In the genomic region with DNA sequence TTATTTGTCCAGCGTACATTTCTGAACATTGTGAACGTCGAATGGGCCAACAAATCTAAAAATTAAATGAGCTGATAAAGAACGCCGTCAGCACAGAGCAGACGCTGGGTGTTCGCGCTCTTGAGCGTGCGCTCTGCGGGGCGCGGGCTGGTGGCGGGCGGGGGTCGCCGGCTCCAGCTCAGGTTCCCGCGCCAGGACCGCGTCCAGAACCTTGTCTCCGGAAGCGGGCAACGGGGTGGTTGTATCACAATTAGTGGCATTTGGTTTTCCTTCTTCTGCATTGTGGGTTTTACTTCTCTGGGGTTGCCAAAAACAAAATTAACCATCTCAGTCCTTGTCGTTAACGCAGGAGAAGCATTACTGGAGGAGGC, we compare ENCODE assay signal across 14 cellular contexts. TPM values are rescaled to one million over a fixed set of nuclear protein-coding genes. Genes with fewer than 3 reads are reported as not detected.
DNase-seq lines count a peak whose midpoint lies in the region; ATAC-seq and TF ChIP-seq lines count a peak whose summit lies in the region.
"Had no signal": no experiment of that assay in that cellular context is flagged by ENCODE, and none has a peak within 500 bp of the region (broad histone marks: within the 10 kb centered on the region; RNA-seq: fewer than 3 reads in every experiment).

No MANE protein-coding gene starts in this region.

- H3K4me3 ChIP-seq in esophagus (ENCODE audit: low read depth in 1 of 2, low read length in 2 of 2) (peak overlapping the region; percentile 49 to 71), smooth muscle cell (no peak overlapping the region)
- H3K4me3 ChIP-seq: colonic mucosa had no signal

- POLR2A ChIA-PET in T-cell (lab: Charles Lee): no interaction called here

- no peaks in the 10 kb centered on the region for H3K79me2 ChIP-seq in smooth muscle cell (ENCODE audit: low read depth)

- peaks cover 0 to 6% of the 10 kb centered on the region in 2 donors for H3K27me3 ChIP-seq in esophagus (ENCODE audit: control insufficient read depth in 1 of 2, insufficient read depth in 2 of 2, low read length in 2 of 2)
- no peaks in the 10 kb centered on the region for H3K27me3 ChIP-seq in smooth muscle cell (ENCODE audit: low read depth)

- peaks cover 4 to 20% of the 10 kb centered on the region in 2 donors for H3K4me1 ChIP-seq in esophagus (ENCODE audit: control insufficient read depth in 2 of 2, insufficient read depth in 2 of 2, low read length in 1 of 2)
- no peaks in the 10 kb centered on the region for H3K4me1 ChIP-seq in smooth muscle cell (ENCODE audit: low read depth)
- H3K4me1 ChIP-seq: colonic mucosa had no signal

- no peak overlapping the region for H3K4me2 ChIP-seq in smooth muscle cell

- H3K4me1 Mint-ChIP-seq in activated naive CD4-positive, alpha-beta T cell treated with anti-CD3 and anti-CD28 coated beads, Interleukin-2, amount 50 U/mL, for 24 hours: peaks cover 20% of the 10 kb centered on the region
- H3K4me1 Mint-ChIP-seq in T-cell: peaks cover 19 to 24% (median 23%) of the 10 kb centered on the region in 3 donors
- H3K4me1 Mint-ChIP-seq in stimulated activated naive CD8-positive, alpha-beta T cell treated with anti-CD3 and anti-CD28 coated beads, Interleukin-15, amount 100 ng/mL, for 72 hours: peaks cover 36% of the 10 kb centered on the region
- H3K4me1 Mint-ChIP-seq: H9 had no signal

- H3K9me3 ChIP-seq in esophagus (ENCODE audit: control insufficient read depth in 2 of 2, insufficient read depth in 1 of 2, low read depth in 1 of 2, low read length in 1 of 2) (peaks cover 0 to 8% of the 10 kb centered on the region in 2 donors), smooth muscle cell (replicated peaks; ENCODE audit: low read depth) (peaks cover 5% of the 10 kb centered on the region)
- H3K9me3 ChIP-seq: colonic mucosa had no signal

- H3K27me3 Mint-ChIP-seq in activated naive CD4-positive, alpha-beta T cell treated with anti-CD3 and anti-CD28 coated beads, Interleukin-2, amount 50 U/mL, for 24 hours: peaks cover 29% of the 10 kb centered on the region
- peaks cover 45 to 66% of the 10 kb centered on the region in 2 donors for H3K27me3 Mint-ChIP-seq in T-cell
- peaks cover 85% of the 10 kb centered on the region for H3K27me3 Mint-ChIP-seq in stimulated activated naive CD8-positive, alpha-beta T cell treated with anti-CD3 and anti-CD28 coated beads, Interleukin-15, amount 100 ng/mL, for 72 hours

- peak overlapping the region; percentile 79 for H3K4me3 Mint-ChIP-seq in activated naive CD4-positive, alpha-beta T cell treated with anti-CD3 and anti-CD28 coated beads, Interleukin-2, amount 50 U/mL, for 24 hours
- peak overlapping the region; percentile 68 to 78 (median 72) for H3K4me3 Mint-ChIP-seq in T-cell
- H3K4me3 Mint-ChIP-seq in stimulated activated naive CD8-positive, alpha-beta T cell treated with anti-CD3 and anti-CD28 coated beads, Interleukin-15, amount 100 ng/mL, for 72 hours: peak overlapping the region; percentile 87
- H3K4me3 Mint-ChIP-seq: activated B cell treated with CpG ODN at 0.5 μM for 24 hours, H9 had no signal

- no peaks in the 10 kb centered on the region for H3K9me3 Mint-ChIP-seq in activated naive CD4-positive, alpha-beta T cell treated with anti-CD3 and anti-CD28 coated beads, Interleukin-2, amount 50 U/mL, for 24 hours
- H3K9me3 Mint-ChIP-seq in activated naive CD4-positive, alpha-beta T cell treated with anti-CD3 and anti-CD28 coated beads, Interleukin-2, amount 50 U/mL, for 72 hours: no peaks in the 10 kb centered on the region
- no peaks in the 10 kb centered on the region for H3K9me3 Mint-ChIP-seq in T-cell
- no peaks in the 10 kb centered on the region for H3K9me3 Mint-ChIP-seq in stimulated activated naive CD8-positive, alpha-beta T cell treated with anti-CD3 and anti-CD28 coated beads, Interleukin-15, amount 100 ng/mL, for 72 hours
- H3K9me3 Mint-ChIP-seq: activated B cell treated with CpG ODN at 0.5 μM for 24 hours had no signal

- H3K27ac Mint-ChIP-seq in activated naive CD4-positive, alpha-beta T cell treated with anti-CD3 and anti-CD28 coated beads, Interleukin-2, amount 50 U/mL, for 24 hours: no peak overlapping the region
- no peak overlapping the region for H3K27ac Mint-ChIP-seq in activated naive CD4-positive, alpha-beta T cell treated with anti-CD3 and anti-CD28 coated beads, Interleukin-2, amount 50 U/mL, for 72 hours
- peak overlapping the region in 1 of 2 donors; percentile 25 for H3K27ac Mint-ChIP-seq in T-cell
- H3K27ac Mint-ChIP-seq in stimulated activated naive CD8-positive, alpha-beta T cell treated with anti-CD3 and anti-CD28 coated beads, Interleukin-15, amount 100 ng/mL, for 72 hours: no peak overlapping the region
- H3K27ac Mint-ChIP-seq: activated B cell treated with CpG ODN at 0.5 μM for 24 hours had no signal

- H4K20me1 ChIP-seq in smooth muscle cell (ENCODE audit: low read depth): no peaks in the 10 kb centered on the region

- DNase-seq in activated naive CD4-positive, alpha-beta T cell treated with anti-CD3 and anti-CD28 coated beads, Interleukin-2, amount 50 U/mL, for 72 hours (ENCODE audit: low spot score in 2 of 2): no peak
- DNase-seq in T-cell (no peak), smooth muscle cell (lab: John Stamatoyannopoulos, UW; ENCODE audit: unreplicated experiment) (no peak)
- DNase-seq in stimulated activated naive CD8-positive, alpha-beta T cell treated with anti-CD3 and anti-CD28 coated beads, Interleukin-15, amount 100 ng/mL, for 72 hours: no peak
- DNase-seq: activated B cell treated with CpG ODN at 0.5 μM for 24 hours; colonic mucosa; H9; MM.1S; stimulated activated CD4-positive, alpha-beta T cell treated with anti-CD3 and anti-CD28 coated beads, Interleukin-2, amount 100 ng/mL, for 24 hours had no signal

- no peaks in the 10 kb centered on the region for H3K36me3 Mint-ChIP-seq in activated naive CD4-positive, alpha-beta T cell treated with anti-CD3 and anti-CD28 coated beads, Interleukin-2, amount 50 U/mL, for 24 hours
- peaks cover 0 to 11% of the 10 kb centered on the region in 2 donors for H3K36me3 Mint-ChIP-seq in activated naive CD4-positive, alpha-beta T cell treated with anti-CD3 and anti-CD28 coated beads, Interleukin-2, amount 50 U/mL, for 72 hours
- H3K36me3 Mint-ChIP-seq in T-cell: no peaks in the 10 kb centered on the region

- WGBS in esophagus, 2 donors: 10 to 30% methylated on average over 26 of the region's 26 CpGs
- WGBS in smooth muscle cell (ENCODE audit: low lambda C conversion rate): 93% methylated on average over 26 of the region's 26 CpGs

- H3K27ac ChIP-seq in esophagus (ENCODE audit: low read depth in 2 of 2, low read length in 1 of 2) (no peak overlapping the region), smooth muscle cell (ENCODE audit: low read depth) (no peak overlapping the region)
- H3K27ac ChIP-seq: colonic mucosa had no signal

- H2AFZ ChIP-seq in smooth muscle cell (ENCODE audit: low read depth): no peak overlapping the region

- no peak overlapping the region for H3K9ac ChIP-seq in smooth muscle cell (ENCODE audit: low read depth)

- peaks cover 2 to 4% of the 10 kb centered on the region in 2 donors for H3K36me3 ChIP-seq in esophagus (ENCODE audit: control insufficient read depth in 2 of 2, insufficient read depth in 2 of 2, low read length in 1 of 2)
- H3K36me3 ChIP-seq in smooth muscle cell (ENCODE audit: low read depth): no peaks in the 10 kb centered on the region
- H3K36me3 ChIP-seq: colonic mucosa had no signal

- CTCF ChIA-PET in T-cell (lab: Charles Lee): no interaction called here

- TF ChIP-seq CTCF in smooth muscle cell (IDR thresholded peaks at IDR 0.05; ENCODE audit: borderline replicate concordance, insufficient read depth, poor library complexity, severe bottlenecking): no peak

- no peaks in the 10 kb centered on the region for H3F3A ChIP-seq in smooth muscle cell (ENCODE audit: low read depth)

- no peak for ATAC-seq in activated naive CD4-positive, alpha-beta T cell treated with anti-CD3 and anti-CD28 coated beads, Interleukin-2, amount 50 U/mL, for 72 hours
- no peak for ATAC-seq in T-cell (replicated peaks in 1 of 4)
- ATAC-seq in stimulated activated naive CD8-positive, alpha-beta T cell treated with anti-CD3 and anti-CD28 coated beads, Interleukin-15, amount 100 ng/mL, for 72 hours: peak; percentile 43
- no peak for ATAC-seq in HG03354 (IDR thresholded peaks at IDR 0.05; ENCODE audit: poor library complexity, severe bottlenecking, unreplicated experiment)
- ATAC-seq in HG02840 (IDR thresholded peaks at IDR 0.05; ENCODE audit: low FRiP score, unreplicated experiment): no peak

RNA-seq across cellular contexts. Expression of a gene that starts 2.4 kb away (rescaled TPM):
- under 1 TPM; 0.32 to 0.99 TPM for total RNA-seq in activated naive CD4-positive, alpha-beta T cell treated with anti-CD3 and anti-CD28 coated beads, Interleukin-2, amount 50 U/mL, for 72 hours
- total RNA-seq in T-cell: 1 to 10 TPM; 2.4 to 4.7 (median 3.3) TPM
- 10 to 100 TPM; 15.8 to 19.3 TPM for polyA plus RNA-seq in esophagus
- 3.1 and 10.8 TPM in 2 replicates for total RNA-seq in smooth muscle cell
- 1.1 and 1.3 TPM in 2 replicates for polyA plus RNA-seq in smooth muscle cell
- total RNA-seq: SK-MEL-5 had no signal

RNA-seq across cellular contexts. Expression of a gene that starts 35.8 kb away (rescaled TPM):
- total RNA-seq in activated naive CD4-positive, alpha-beta T cell treated with anti-CD3 and anti-CD28 coated beads, Interleukin-2, amount 50 U/mL, for 72 hours: under 1 TPM in 1 of 2 donors, not detected in 1; 0.14 TPM
- 1 to 10 TPM in 1 of 5 donors, under 1 TPM in 3, not detected in 1; 0.32 to 1.6 (median 0.59) TPM for total RNA-seq in T-cell
- polyA plus RNA-seq in esophagus: 1 to 10 TPM in 1 of 2 donors, under 1 TPM in 1; 0.39 to 2.2 TPM
- total RNA-seq in smooth muscle cell: not detected in 2 replicates
- 0.13 and 0.28 TPM in 2 replicates for polyA plus RNA-seq in smooth muscle cell
- total RNA-seq: activated B cell treated with CpG ODN at 0.5 μM for 24 hours, colonic mucosa, H9, SK-MEL-5 had no signal
